1 cellular context compared by ENCODE assay signal in genomic region chr2:140442319-140442718, GRCh38.
TF ChIP-seq lines count a peak whose summit lies in the region.

No MANE protein-coding gene starts in this region.

TF ChIP-seq in SK-N-SH, 30 proteins besides CTCF, POLR2A, EP300 and RAD21 (continued from another document):
- TF ChIP-seq, protein P1, sequence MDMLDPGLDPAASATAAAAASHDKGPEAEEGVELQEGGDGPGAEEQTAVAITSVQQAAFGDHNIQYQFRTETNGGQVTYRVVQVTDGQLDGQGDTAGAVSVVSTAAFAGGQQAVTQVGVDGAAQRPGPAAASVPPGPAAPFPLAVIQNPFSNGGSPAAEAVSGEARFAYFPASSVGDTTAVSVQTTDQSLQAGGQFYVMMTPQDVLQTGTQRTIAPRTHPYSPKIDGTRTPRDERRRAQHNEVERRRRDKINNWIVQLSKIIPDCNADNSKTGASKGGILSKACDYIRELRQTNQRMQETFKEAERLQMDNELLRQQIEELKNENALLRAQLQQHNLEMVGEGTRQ (IDR thresholded peaks at IDR 0.05; ENCODE audit: borderline replicate concordance, low read depth, low read length) = no peak
- no peak for TF ChIP-seq RXRA (IDR thresholded peaks at IDR 0.05; ENCODE audit: borderline replicate concordance, low read depth)
- TF ChIP-seq FOSL2 (IDR thresholded peaks at IDR 0.05; ENCODE audit: borderline replicate concordance, low read depth) = 0 out of 2 replicates have a peak, but pooled peaks have one; percentile 7
- peak; percentile 74 for TF ChIP-seq GATA2 (CRISPR knock-in tag; IDR thresholded peaks at IDR 0.05)
- TF ChIP-seq SMC3 (IDR thresholded peaks at IDR 0.05; ENCODE audit: low read depth, low read length) = no peak
- TF ChIP-seq MXI1 (IDR thresholded peaks at IDR 0.05; ENCODE audit: low read depth, low read length) = no peak
- TF ChIP-seq TCF12 (IDR thresholded peaks at IDR 0.05) = peak; percentile 84
- TF ChIP-seq, protein P2, sequence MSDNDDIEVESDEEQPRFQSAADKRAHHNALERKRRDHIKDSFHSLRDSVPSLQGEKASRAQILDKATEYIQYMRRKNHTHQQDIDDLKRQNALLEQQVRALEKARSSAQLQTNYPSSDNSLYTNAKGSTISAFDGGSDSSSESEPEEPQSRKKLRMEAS (IDR thresholded peaks at IDR 0.05; ENCODE audit: low read depth) = no peak
- peak; percentile 78 for TF ChIP-seq CHD2 (IDR thresholded peaks at IDR 0.05; ENCODE audit: low read length, partially characterized antibody)
- TF ChIP-seq EZH2phosphoT487 (IDR thresholded peaks at IDR 0.05; ENCODE audit: borderline replicate concordance, low read depth) = no peak
- no peak for TF ChIP-seq NFIC (IDR thresholded peaks at IDR 0.05; ENCODE audit: borderline replicate concordance)
- no peak for TF ChIP-seq SIN3A (IDR thresholded peaks at IDR 0.05; ENCODE audit: borderline replicate concordance, low read depth, low read length)
- TF ChIP-seq, protein P3, sequence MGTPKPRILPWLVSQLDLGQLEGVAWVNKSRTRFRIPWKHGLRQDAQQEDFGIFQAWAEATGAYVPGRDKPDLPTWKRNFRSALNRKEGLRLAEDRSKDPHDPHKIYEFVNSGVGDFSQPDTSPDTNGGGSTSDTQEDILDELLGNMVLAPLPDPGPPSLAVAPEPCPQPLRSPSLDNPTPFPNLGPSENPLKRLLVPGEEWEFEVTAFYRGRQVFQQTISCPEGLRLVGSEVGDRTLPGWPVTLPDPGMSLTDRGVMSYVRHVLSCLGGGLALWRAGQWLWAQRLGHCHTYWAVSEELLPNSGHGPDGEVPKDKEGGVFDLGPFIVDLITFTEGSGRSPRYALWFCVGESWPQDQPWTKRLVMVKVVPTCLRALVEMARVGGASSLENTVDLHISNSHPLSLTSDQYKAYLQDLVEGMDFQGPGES (IDR thresholded peaks at IDR 0.05; ENCODE audit: low read depth, low read length) = no peak
- TF ChIP-seq GABPA (IDR thresholded peaks at IDR 0.05; ENCODE audit: low read depth) = no peak
- no peak for TF ChIP-seq MEF2A (IDR thresholded peaks at IDR 0.05; ENCODE audit: borderline replicate concordance, low read depth)
- TF ChIP-seq, protein P4, sequence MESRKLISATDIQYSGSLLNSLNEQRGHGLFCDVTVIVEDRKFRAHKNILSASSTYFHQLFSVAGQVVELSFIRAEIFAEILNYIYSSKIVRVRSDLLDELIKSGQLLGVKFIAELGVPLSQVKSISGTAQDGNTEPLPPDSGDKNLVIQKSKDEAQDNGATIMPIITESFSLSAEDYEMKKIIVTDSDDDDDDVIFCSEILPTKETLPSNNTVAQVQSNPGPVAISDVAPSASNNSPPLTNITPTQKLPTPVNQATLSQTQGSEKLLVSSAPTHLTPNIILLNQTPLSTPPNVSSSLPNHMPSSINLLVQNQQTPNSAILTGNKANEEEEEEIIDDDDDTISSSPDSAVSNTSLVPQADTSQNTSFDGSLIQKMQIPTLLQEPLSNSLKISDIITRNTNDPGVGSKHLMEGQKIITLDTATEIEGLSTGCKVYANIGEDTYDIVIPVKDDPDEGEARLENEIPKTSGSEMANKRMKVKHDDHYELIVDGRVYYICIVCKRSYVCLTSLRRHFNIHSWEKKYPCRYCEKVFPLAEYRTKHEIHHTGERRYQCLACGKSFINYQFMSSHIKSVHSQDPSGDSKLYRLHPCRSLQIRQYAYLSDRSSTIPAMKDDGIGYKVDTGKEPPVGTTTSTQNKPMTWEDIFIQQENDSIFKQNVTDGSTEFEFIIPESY (IDR thresholded peaks at IDR 0.05; ENCODE audit: borderline replicate concordance, low read depth) = no peak
- peak; percentile 72; the same call in 1 of the 2 replicates for TF ChIP-seq FOXJ3 (CRISPR knock-in tag; IDR thresholded peaks at IDR 0.05)
- TF ChIP-seq FOXM1 (IDR thresholded peaks at IDR 0.05; ENCODE audit: low read depth) = no peak
- TF ChIP-seq REST (IDR thresholded peaks at IDR 0.05; ENCODE audit: low read depth, low read length) = no peak
- 0 out of 2 replicates have a peak, but pooled peaks have one; percentile 8 for TF ChIP-seq TEAD4 (IDR thresholded peaks at IDR 0.05; ENCODE audit: borderline replicate concordance, insufficient read depth)
TF ChIP-seq in SK-N-SH: peak in this region for 10.
